Comparison of ENCODE assay signal across 22 cellular contexts in the genomic region with DNA sequence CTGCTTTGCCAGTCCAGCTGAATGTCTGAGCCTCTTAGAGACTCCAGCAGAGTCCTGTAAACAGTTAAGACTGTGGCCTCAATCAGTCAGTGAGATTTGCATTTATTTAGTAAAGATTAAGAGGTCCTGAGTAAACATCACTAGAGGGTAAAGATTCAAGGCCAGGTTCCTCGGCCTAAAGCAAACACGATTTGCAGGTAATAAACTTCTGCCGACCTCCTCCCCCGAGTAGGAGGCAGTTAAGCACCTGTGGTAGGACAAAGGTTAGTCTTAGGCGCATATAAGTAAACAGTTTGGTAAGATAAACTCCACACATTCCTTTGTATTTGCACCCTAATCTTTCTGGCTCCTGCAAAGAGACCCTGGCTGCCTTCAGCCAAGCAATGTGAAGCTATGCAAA.
A peak's percentile ranks its signal among the peaks of the same experiment; 100 is the strongest.
DNase-seq lines count a peak whose midpoint lies in the region; ATAC-seq and TF ChIP-seq lines count a peak whose summit lies in the region.
"Had no signal": no experiment of that assay in that cellular context is flagged by ENCODE, and none has a peak within 500 bp of the region (broad histone marks: within the 10 kb centered on the region; RNA-seq: fewer than 3 reads in every experiment).

No MANE protein-coding gene starts in this region.

- H3K4me1 ChIP-seq in body of pancreas = peaks cover 7% of the 10 kb centered on the region
- H3K4me1 ChIP-seq: A549, BLaER1 had no signal

- no peaks in the 10 kb centered on the region for H3K9me3 ChIP-seq in body of pancreas
- H3K9me3 ChIP-seq: A549, BLaER1, MG63 had no signal

- no peak for TF ChIP-seq POLR2A in body of pancreas (IDR thresholded peaks at IDR 0.05)

- WGBS in body of pancreas, 2 donors = 14 to 21% methylated on average over 5 of the region's 5 CpGs

- H3K4me3 ChIP-seq in body of pancreas = no peak overlapping the region
- H3K4me3 ChIP-seq: A549, BLaER1, MG63 had no signal

- intact Hi-C loops in body of pancreas (cut with DNase I) = no loop called here
- intact Hi-C loops in left colon (cut with DNase I, micrococcal nuclease) = no loop called here

- ATAC-seq in body of pancreas = peak; percentile 85
- ATAC-seq in left colon = peak; percentile 100
- no peak for ATAC-seq in HG03097 (IDR thresholded peaks at IDR 0.05; ENCODE audit: low FRiP score, unreplicated experiment)
- ATAC-seq in GM18909 (IDR thresholded peaks at IDR 0.05; ENCODE audit: poor library complexity, unreplicated experiment) = no peak
- ATAC-seq in GM21367 (IDR thresholded peaks at IDR 0.05; ENCODE audit: unreplicated experiment) = no peak
- ATAC-seq: A549 had no signal

- DNase-seq in HuH-7 (ENCODE audit: low spot score) = peak; percentile 5
- DNase-seq in body of pancreas = peak; percentile 28 to 70 (median 54)
- peak in 1 of 2 donors; percentile 52 for DNase-seq in left colon
- DNase-seq in globus pallidus (ENCODE audit: low spot score) = no peak
- DNase-seq: Calu3; CD4-positive, alpha-beta memory T cell; DMS79 treated with DMSO at 0.1 percent for 48 hours; Karpas-422; MG63; NCI-H1048; NCI-H146; NCI-H2029 treated with DMSO at 0.1 percent for 48 hours; NCI-H2171 treated with DMSO at 0.1 percent for 48 hours; NCI-H446; OCI-M1; Right ventricle myocardium superior had no signal

- TF ChIP-seq CTCF in 22Rv1 (IDR thresholded peaks at IDR 0.05) (no peak), body of pancreas (IDR thresholded peaks at IDR 0.05) (no peak)

- 0 out of 2 replicates have a peak overlapping the region, but pooled peaks have one; percentile 17 for H3K27ac ChIP-seq in 22Rv1
- H3K27ac ChIP-seq in body of pancreas = no peak overlapping the region
- H3K27ac ChIP-seq: A549, BLaER1 had no signal

- no peaks in the 10 kb centered on the region for H3K27me3 ChIP-seq in body of pancreas
- H3K27me3 ChIP-seq: MG63 had no signal

- no peaks in the 10 kb centered on the region for H3K36me3 ChIP-seq in body of pancreas (replicated peaks in 1 of 2; ENCODE audit: insufficient read depth in 1 of 2, low read depth in 2 of 2)
- H3K36me3 ChIP-seq: BLaER1, MG63 had no signal

Comparison
In these comparisons a context has a peak if more than half of its experiments do, and no peak if none do; other contexts are left out.
1. ATAC-seq: peak in body of pancreas (single experiment) and left colon (single experiment); none in HG03097 (single experiment), GM18909 (single experiment) and GM21367 (single experiment).